In genomic region chr2:60426341-60426740, GRCh38 we compare ENCODE assay signal across 29 cellular contexts.
DNase-seq lines count a peak whose midpoint lies in the region; ATAC-seq, FAIRE-seq and TF ChIP-seq lines count a peak whose summit lies in the region.
"Had no signal": no experiment of that assay in that cellular context is flagged by ENCODE, and none has a peak within 500 bp of the region (broad histone marks: within the 10 kb centered on the region; RNA-seq: fewer than 3 reads in every experiment).

No MANE protein-coding gene starts in this region.

- no peaks in the 10 kb centered on the region for H3K36me3 ChIP-seq in K562 (ENCODE audit: control insufficient read depth, insufficient read depth, low read length)
- H3K36me3 ChIP-seq: BE2C; BLaER1; BLaER1 treated with 17β-estradiol and CSF1 and Interleukin-3, amounts not matched to agents 10 nM and 100 nM had no signal

- DNase-seq in K562 (ENCODE audit: extremely low read depth in 1 of 4, low spot score in 3 of 4) (no peak), SIG-M5 (lab: John Stamatoyannopoulos, UW) (no peak)
- DNase-seq: 8988T; ACHN; AML-193; BE2C; C1 segment of cervical spinal cord; Caco-2; Calu3; CD4-positive, alpha-beta memory T cell; CD4-positive, alpha-beta T cell; CD4-positive, CD25-positive, alpha-beta regulatory T cell; CD8-positive, alpha-beta memory T cell; CD8-positive, alpha-beta T cell; COR-L47; DMS 273 treated with DMSO at 0.1 percent for 48 hours; DMS153; DMS53; DMS79; DMS79 treated with DMSO at 0.1 percent for 48 hours; DND-41; EL had no signal

- H3K4me3 ChIP-seq in K562: no peak overlapping the region
- H3K4me3 ChIP-seq: A549; BLaER1; BLaER1 treated with 17β-estradiol and CSF1 and Interleukin-3, amounts not matched to agents 10 nM and 100 nM had no signal

- in situ Hi-C loops in K562 (cut with MboI): no loop called here

- TF ChIP-seq EP300 in K562 (IDR thresholded peaks at IDR 0.05; ENCODE audit: low read length): no peak

- CTCF ChIA-PET in K562 (lab: Yijun Ruan, JAX; ENCODE audit: low intra/inter-chr PET ratio): no interaction called here

- TF ChIP-seq RAD21 in K562 (CRISPR knock-in tag; conservative IDR thresholded peaks at IDR 0.05 in 1 of 2, IDR thresholded peaks at IDR 0.05 in 1 of 2): no peak

- H3K9ac ChIP-seq in K562 (ENCODE audit: insufficient read depth in 1 of 2, low read depth in 2 of 2, low read length in 2 of 2): no peak overlapping the region
- H3K9ac ChIP-seq: BLaER1; BLaER1 treated with 17β-estradiol and CSF1 and Interleukin-3, amounts not matched to agents 10 nM and 100 nM had no signal

- no peak overlapping the region for H2AFZ ChIP-seq in K562 (ENCODE audit: low read depth, low read length)

- intact Hi-C loops in K562 (cut with micrococcal nuclease): no loop called here

- no peaks in the 10 kb centered on the region for H3K9me1 ChIP-seq in K562 (ENCODE audit: control insufficient read depth, insufficient read depth, low read length)

- H3K27me3 ChIP-seq in K562 (ENCODE audit: control insufficient read depth in 2 of 2, insufficient read depth in 2 of 2, low read length in 2 of 2): no peaks in the 10 kb centered on the region
- H3K27me3 ChIP-seq: BE2C; BLaER1; BLaER1 treated with 17β-estradiol and CSF1 and Interleukin-3, amounts not matched to agents 10 nM and 100 nM had no signal

- no peak for TF ChIP-seq CTCF in K562 (IDR thresholded peaks at IDR 0.05 in 2 of 3, conservative IDR thresholded peaks at IDR 0.05 in 1 of 3; ENCODE audit: insufficient read depth in 2 of 3, low read depth in 1 of 3, low read length in 3 of 3)

- no peak overlapping the region for H3K27ac ChIP-seq in K562 (ENCODE audit: extremely low read depth, low read depth, low read length)
- H3K27ac ChIP-seq: 22Rv1; A549; BLaER1; BLaER1 treated with 17β-estradiol and CSF1 and Interleukin-3, amounts not matched to agents 10 nM and 100 nM; C4-2B had no signal

- no peak overlapping the region for H3K4me2 ChIP-seq in K562 (ENCODE audit: insufficient read depth, low read length)
- H3K4me2 ChIP-seq: A549; BLaER1; BLaER1 treated with 17β-estradiol and CSF1 and Interleukin-3, amounts not matched to agents 10 nM and 100 nM had no signal

- H3K4me1 ChIP-seq in K562 (replicated peaks in 1 of 2; ENCODE audit: control insufficient read depth in 2 of 2, insufficient read depth in 2 of 2, low read length in 2 of 2): no peaks in the 10 kb centered on the region
- H3K4me1 ChIP-seq: A549, BLaER1, Caco-2 had no signal

- BruUV-seq in K562 (replicated peaks; lab: Mats Ljungman, UMichigan): no TSS peak

- no peaks in the 10 kb centered on the region for H4K20me1 ChIP-seq in K562 (replicated peaks; ENCODE audit: control insufficient read depth, insufficient read depth, low read length)
- H4K20me1 ChIP-seq: BLaER1; BLaER1 treated with 17β-estradiol and CSF1 and Interleukin-3, amounts not matched to agents 10 nM and 100 nM had no signal

- H3K79me2 ChIP-seq in K562 (ENCODE audit: control insufficient read depth, insufficient read depth, low read length): no peaks in the 10 kb centered on the region

- FAIRE-seq in K562 (lab: Jason Lieb, UNC): no peak
- FAIRE-seq: A204.1, A549, D721Med had no signal

- no peak for TF ChIP-seq POLR2A in K562 (conservative IDR thresholded peaks at IDR 0.05)

- ATAC-seq in K562: no peak
- ATAC-seq: A549; CD8-positive, alpha-beta T cell had no signal

- H3K9me3 ChIP-seq in K562 (replicated peaks; ENCODE audit: control insufficient read depth, insufficient read depth, low read depth, low read length): no peaks in the 10 kb centered on the region
- H3K9me3 ChIP-seq: A549, BE2C, Caco-2 had no signal

- POLR2A ChIA-PET in K562 (lab: Yijun Ruan, JAX): no interaction called here

TF ChIP-seq in K562, 482 proteins besides CTCF, POLR2A, EP300 and RAD21:
- TF ChIP-seq TBP (optimal IDR thresholded peaks at IDR 0.05; ENCODE audit: low read depth, low read length) (no peak), HMG20A (CRISPR knock-in tag; conservative IDR thresholded peaks at IDR 0.05) (no peak), ARID1B (IDR thresholded peaks at IDR 0.05) (no peak), ZNF780A (CRISPR knock-in tag; IDR thresholded peaks at IDR 0.05) (no peak), TFE3 (CRISPR knock-in tag; IDR thresholded peaks at IDR 0.05) (no peak), CLOCK (CRISPR knock-in tag; IDR thresholded peaks at IDR 0.05; ENCODE audit: borderline replicate concordance) (no peak), USF2 (CRISPR knock-in tag; IDR thresholded peaks at IDR 0.05) (no peak), RBM25 (IDR thresholded peaks at IDR 0.05; ENCODE audit: low read depth, low read length, severe bottlenecking) (peak; percentile 10)
